ENCODE assay signal across 12 cellular contexts in genomic region chr2:21452678-21453077, GRCh38.
"Had no signal": no experiment of that assay in that cellular context is flagged by ENCODE, and none has a peak within 500 bp of the region (broad histone marks: within the 10 kb centered on the region; RNA-seq: fewer than 3 reads in every experiment).

No MANE protein-coding gene starts in this region.

- H3K9me3 Mint-ChIP-seq: activated CD4-positive, alpha-beta memory T cell treated with anti-CD3 and anti-CD28 coated beads, Interleukin-2, amount 10 ng/mL, durations not matched to agents 7 days and 5 days had no signal

- ATAC-seq: mucosa of descending colon; naive thymus-derived CD8-positive, alpha-beta T cell; right cardiac atrium had no signal

- H3K4me1 Mint-ChIP-seq: activated CD4-positive, alpha-beta memory T cell treated with anti-CD3 and anti-CD28 coated beads, Interleukin-2, amount 10 ng/mL, durations not matched to agents 7 days and 5 days; naive thymus-derived CD8-positive, alpha-beta T cell had no signal

- H3K27ac ChIP-seq: breast epithelium, esophagus muscularis mucosa, stomach had no signal

- DNase-seq: activated CD4-positive, alpha-beta memory T cell treated with anti-CD3 and anti-CD28 coated beads, Interleukin-2, amount 10 ng/mL, durations not matched to agents 7 days and 5 days; aorta; dorsolateral prefrontal cortex; mucosa of descending colon; naive thymus-derived CD8-positive, alpha-beta T cell; nucleus accumbens; right cardiac atrium; stimulated activated CD4-positive, alpha-beta T cell treated with anti-CD3 and anti-CD28 coated beads, Interleukin-2, amount 100 ng/mL, for 24 hours; stomach had no signal

- H3K4me3 Mint-ChIP-seq: activated CD4-positive, alpha-beta memory T cell treated with anti-CD3 and anti-CD28 coated beads, Interleukin-2, amount 10 ng/mL, durations not matched to agents 7 days and 5 days; naive thymus-derived CD8-positive, alpha-beta T cell had no signal

- H3K36me3 ChIP-seq: breast epithelium, esophagus muscularis mucosa, stomach, thoracic aorta had no signal

- H3K4me3 ChIP-seq: breast epithelium, dorsolateral prefrontal cortex, esophagus muscularis mucosa, mucosa of descending colon, stomach, thoracic aorta had no signal

- H3K27me3 ChIP-seq: breast epithelium, dorsolateral prefrontal cortex, esophagus muscularis mucosa, stomach had no signal

- H3K36me3 Mint-ChIP-seq: naive thymus-derived CD8-positive, alpha-beta T cell had no signal

- H3K4me1 ChIP-seq: breast epithelium had no signal

- H3K27ac Mint-ChIP-seq: activated CD4-positive, alpha-beta memory T cell treated with anti-CD3 and anti-CD28 coated beads, Interleukin-2, amount 10 ng/mL, durations not matched to agents 7 days and 5 days; naive thymus-derived CD8-positive, alpha-beta T cell had no signal
